ENCODE assay signal across 20 cellular contexts in genomic region chr4:70836081-70836480, GRCh38. TPM values are rescaled to one million over a fixed set of nuclear protein-coding genes. Genes with fewer than 3 reads are reported as not detected.
DNase-seq lines count a peak whose midpoint lies in the region; ATAC-seq and TF ChIP-seq lines count a peak whose summit lies in the region.
"Had no signal": no experiment of that assay in that cellular context is flagged by ENCODE, and none has a peak within 500 bp of the region (broad histone marks: within the 10 kb centered on the region; RNA-seq: fewer than 3 reads in every experiment).

No MANE protein-coding gene starts in this region.

- H3K9me3 ChIP-seq in BLaER1 treated with 17β-estradiol and CSF1 and Interleukin-3, amounts not matched to agents 10 nM and 100 nM (replicated peaks in 1 of 11) = no peaks in the 10 kb centered on the region
- no peaks in the 10 kb centered on the region for H3K9me3 ChIP-seq in DND-41 (ENCODE audit: insufficient read depth, low read length, severe bottlenecking)
- H3K9me3 ChIP-seq in PC-9 (ENCODE audit: insufficient read depth, low read depth) = no peaks in the 10 kb centered on the region
- no peaks in the 10 kb centered on the region for H3K9me3 ChIP-seq in endodermal cell (ENCODE audit: control insufficient read depth, low read length)
- H3K9me3 ChIP-seq: heart right ventricle, left ventricle myocardium inferior, prostate gland, upper lobe of left lung had no signal

- H3F3A ChIP-seq in PC-9 (ENCODE audit: insufficient read depth, low read depth) = no peaks in the 10 kb centered on the region

- H3K79me2 ChIP-seq in DND-41 (ENCODE audit: insufficient read depth, low read length) (peaks cover 84% of the 10 kb centered on the region), PC-9 (ENCODE audit: low read depth) (peaks cover 56% of the 10 kb centered on the region)

- H3K4me1 Mint-ChIP-seq in endodermal cell (peaks cover 6% of the 10 kb centered on the region), CD14-positive monocyte (peaks cover 24% of the 10 kb centered on the region)

- no peaks in the 10 kb centered on the region for H3K9me3 Mint-ChIP-seq in endodermal cell
- H3K9me3 Mint-ChIP-seq in CD14-positive monocyte = peaks cover 0 to 2% (median 0%) of the 10 kb centered on the region in 7 donors
- H3K9me3 Mint-ChIP-seq: activated B cell treated with CpG ODN at 0.5 μM for 24 hours, HFFc6 had no signal

- peaks cover 55 to 85% (median 79%) of the 10 kb centered on the region in 11 experiments; a peak in 21 of 22 replicates for H4K20me1 ChIP-seq in BLaER1 treated with 17β-estradiol and CSF1 and Interleukin-3, amounts not matched to agents 10 nM and 100 nM
- H4K20me1 ChIP-seq in DND-41 (ENCODE audit: insufficient read depth, low read length) = peaks cover 65% of the 10 kb centered on the region
- H4K20me1 ChIP-seq in PC-9 (ENCODE audit: insufficient read depth) = peaks cover 40% of the 10 kb centered on the region

- no peak overlapping the region for H3K27ac ChIP-seq in BLaER1 treated with 17β-estradiol and CSF1 and Interleukin-3, amounts not matched to agents 10 nM and 100 nM
- H3K27ac ChIP-seq in DND-41 (ENCODE audit: low read length) (no peak overlapping the region), PC-9 (no peak overlapping the region), endodermal cell (ENCODE audit: low read depth, low read length) (no peak overlapping the region), RWPE1 (no peak overlapping the region)
- H3K27ac ChIP-seq: heart right ventricle, left ventricle myocardium inferior, prostate gland, upper lobe of left lung had no signal

- no TSS peak for BruUV-seq in PC-9 (replicated peaks; lab: Mats Ljungman, UMichigan)

- no peaks in the 10 kb centered on the region for H3K27me3 Mint-ChIP-seq in endodermal cell (ENCODE audit: insufficient read depth)
- peaks cover 0 to 2% (median 1%) of the 10 kb centered on the region in 3 donors for H3K27me3 Mint-ChIP-seq in CD14-positive monocyte (ENCODE audit: low read depth in 3 of 3)
- H3K27me3 Mint-ChIP-seq: activated B cell treated with CpG ODN at 0.5 μM for 24 hours had no signal

- no peaks in the 10 kb centered on the region for H3K9me2 ChIP-seq in PC-9 (ENCODE audit: insufficient read depth)

- peak overlapping the region in 6 of 11 experiments; percentile 84 to 95 (median 92); a peak in 9 of 22 replicates for H3K4me2 ChIP-seq in BLaER1 treated with 17β-estradiol and CSF1 and Interleukin-3, amounts not matched to agents 10 nM and 100 nM
- H3K4me2 ChIP-seq in DND-41 (ENCODE audit: insufficient read depth, low read length) (peak overlapping the region; percentile 83; the same call in 1 of the 2 replicates), PC-9 (peak overlapping the region; percentile 85; the same call in 1 of the 2 replicates)

- POLR2A ChIA-PET in PC-9 (lab: Charles Lee; ENCODE audit: unreplicated experiment) (no interaction called here), RWPE1 (lab: Yijun Ruan, JAX; ENCODE audit: low non-redundant PET) (no interaction called here)

- no peak overlapping the region for H3K4me3 ChIP-seq in BLaER1 treated with 17β-estradiol and CSF1 and Interleukin-3, amounts not matched to agents 10 nM and 100 nM
- peak overlapping the region in 1 of 2 experiments; percentile 98; a peak in 1 of 4 replicates for H3K4me3 ChIP-seq in DND-41 (ENCODE audit: low read depth in 1 of 2, low read length in 2 of 2)
- no peak overlapping the region for H3K4me3 ChIP-seq in PC-9
- H3K4me3 ChIP-seq in endodermal cell (ENCODE audit: low read length) = peak overlapping the region; percentile 92
- H3K4me3 ChIP-seq: heart right ventricle, prostate gland, upper lobe of left lung had no signal

- intact Hi-C loops in PC-9 (cut with micrococcal nuclease; ENCODE audit: unreplicated experiment) (loop anchor here (5.0 kb wide), 1 partner anchor 156 kb away; the partner anchor contains the start of gene DCK), CD14-positive monocyte (cut with micrococcal nuclease) (loop anchor here in 1 of 2 donors (5.0 kb wide), 1 partner anchor 156 kb away; the partner anchor contains the start of gene DCK)

- H3K9ac ChIP-seq in BLaER1 treated with 17β-estradiol and CSF1 and Interleukin-3, amounts not matched to agents 10 nM and 100 nM = no peak overlapping the region
- H3K9ac ChIP-seq in DND-41 (ENCODE audit: low read depth, low read length) = no peak overlapping the region
- H3K9ac ChIP-seq in endodermal cell (ENCODE audit: extremely low read depth, low read length, poor library complexity, severe bottlenecking) = no peak overlapping the region

- 96% methylated on average over 2 of the region's 2 CpGs; no CpG with 5 or more reads in 1 of the 2 experiments for WGBS in endodermal cell (ENCODE audit: insufficient coverage in 1 of 2, insufficient read length in 1 of 2), 2 experiments

- H3K36me3 Mint-ChIP-seq in endodermal cell (ENCODE audit: low read depth) (peaks cover 49% of the 10 kb centered on the region), CD14-positive monocyte (peaks cover 36 to 46% of the 10 kb centered on the region in 2 donors)

- H3K4me3 Mint-ChIP-seq in endodermal cell = no peak overlapping the region
- H3K4me3 Mint-ChIP-seq in CD14-positive monocyte = no peak overlapping the region

- H3K4me1 ChIP-seq in BLaER1 treated with 17β-estradiol and CSF1 and Interleukin-3, amounts not matched to agents 10 nM and 100 nM = peaks cover 11 to 31% (median 18%) of the 10 kb centered on the region in 10 experiments; a peak in 17 of 20 replicates
- peaks cover 32% of the 10 kb centered on the region for H3K4me1 ChIP-seq in DND-41 (ENCODE audit: insufficient read depth, low read length)
- peaks cover 6% of the 10 kb centered on the region for H3K4me1 ChIP-seq in PC-9 (replicated peaks; ENCODE audit: insufficient read depth)
- H3K4me1 ChIP-seq in endodermal cell (ENCODE audit: control insufficient read depth, insufficient read depth, low read length) = peaks cover 4% of the 10 kb centered on the region
- H3K4me1 ChIP-seq: prostate gland had no signal

- H2AFZ ChIP-seq in DND-41 (ENCODE audit: low read depth, low read length) (no peak overlapping the region), PC-9 (no peak overlapping the region)

- H3K27ac Mint-ChIP-seq in endodermal cell = no peak overlapping the region
- H3K27ac Mint-ChIP-seq in CD14-positive monocyte = no peak overlapping the region

- H3K36me3 ChIP-seq in BLaER1 treated with 17β-estradiol and CSF1 and Interleukin-3, amounts not matched to agents 10 nM and 100 nM = peaks cover 50 to 64% (median 60%) of the 10 kb centered on the region in 11 experiments
- H3K36me3 ChIP-seq in DND-41 (ENCODE audit: insufficient read depth, low read length) (peaks cover 74% of the 10 kb centered on the region), PC-9 (ENCODE audit: low read depth) (peaks cover 7% of the 10 kb centered on the region; the same call in 1 of the 2 replicates), endodermal cell (ENCODE audit: control insufficient read depth, insufficient read depth, low read length) (peaks cover 56% of the 10 kb centered on the region)
- H3K36me3 ChIP-seq: prostate gland had no signal

- TF ChIP-seq CTCF in DND-41 (IDR thresholded peaks at IDR 0.05; ENCODE audit: borderline replicate concordance, extremely low read depth, low read length, poor library complexity, severe bottlenecking) (no peak), PC-9 (conservative IDR thresholded peaks at IDR 0.05) (no peak), endodermal cell (conservative IDR thresholded peaks at IDR 0.05) (no peak), RWPE1 (conservative IDR thresholded peaks at IDR 0.05; ENCODE audit: low read depth) (no peak), CD14-positive monocyte (IDR thresholded peaks at IDR 0.05) (no peak)

- H3K27me3 ChIP-seq in BLaER1 treated with 17β-estradiol and CSF1 and Interleukin-3, amounts not matched to agents 10 nM and 100 nM = no peaks in the 10 kb centered on the region
- H3K27me3 ChIP-seq in DND-41 (ENCODE audit: insufficient read depth, low read length, poor library complexity) (no peaks in the 10 kb centered on the region), PC-9 (ENCODE audit: insufficient read depth, low read depth) (no peaks in the 10 kb centered on the region), endodermal cell (ENCODE audit: control insufficient read depth, insufficient read depth, low read length, poor library complexity, severe bottlenecking) (no peaks in the 10 kb centered on the region)
- H3K27me3 ChIP-seq: heart right ventricle, upper lobe of left lung had no signal

- no peak for DNase-seq in DND-41
- DNase-seq in PC-9 = no peak
- no peak for DNase-seq in endodermal cell
- DNase-seq in stimulated activated CD4-positive, alpha-beta T cell treated with anti-CD3 and anti-CD28 coated beads, Interleukin-12 subunit alpha, Interleukin-12 subunit beta, amount 100 ng/mL, for 4 hours = no peak
- no peak for DNase-seq in RWPE1 (ENCODE audit: low spot score)
- no peak for DNase-seq in CD14-positive monocyte (ENCODE audit: low spot score)
- DNase-seq in HuH-7 (ENCODE audit: low spot score) = no peak
- DNase-seq: activated B cell treated with CpG ODN at 0.5 μM for 24 hours; heart right ventricle; HFFc6; IMR-90; left ventricle myocardium inferior; midbrain; MM.1S; NCI-H1694 treated with DMSO at 0.1 percent for 48 hours; NCI-H748 treated with DMSO at 0.1 percent for 48 hours; stimulated activated CD4-positive, alpha-beta T cell treated with anti-CD3 and anti-CD28 coated beads, Interleukin-2, amount 100 ng/mL, for 48 hours; upper lobe of left lung had no signal

- no peak for ATAC-seq in DND-41 (ENCODE audit: insufficient read depth, low read depth)
- ATAC-seq: heart right ventricle had no signal

- CTCF ChIA-PET in PC-9 (lab: Charles Lee) (no interaction called here), RWPE1 (lab: Yijun Ruan, JAX) (interaction anchor here (0.6 kb wide), 1 partner anchor 184 kb away, joined by 3 read pairs; no protein-coding TSS in a partner anchor)

RNA-seq across cellular contexts. Expression of gene GRSF1, which starts 3.6 kb away (rescaled TPM):
- total RNA-seq in PC-9 (2021) (52.4 and 70.0 TPM in 2 replicates), endodermal cell (100 to 1,000 TPM; 108 to 123 TPM)
- polyA plus RNA-seq in endodermal cell (2013, experiment 1 of 2) = 89.1 TPM
- polyA plus RNA-seq in endodermal cell (2013, experiment 2 of 2) = 89.8 TPM
- polyA plus RNA-seq in CD14-positive monocyte = 10 to 100 TPM; 93.6 to 95.9 TPM
